13 cellular contexts compared by ENCODE assay signal in genomic region chr10:62108768-62109430, GRCh38.
DNase-seq lines count a peak whose midpoint lies in the region; ATAC-seq and TF ChIP-seq lines count a peak whose summit lies in the region.
"Had no signal": no experiment of that assay in that cellular context is flagged by ENCODE, and none has a peak within 500 bp of the region (broad histone marks: within the 10 kb centered on the region; RNA-seq: fewer than 3 reads in every experiment).

No MANE protein-coding gene starts in this region.

- no peak for DNase-seq in activated naive CD4-positive, alpha-beta T cell treated with anti-CD3 and anti-CD28 coated beads, Interleukin-2, amount 10 ng/mL, durations not matched to agents 7 days and 5 days
- DNase-seq in activated naive CD4-positive, alpha-beta T cell treated with anti-CD3 and anti-CD28 coated beads, Interleukin-2, amount 50 U/mL, for 16 hours: no peak
- DNase-seq in Jurkat, Clone E6-1 (ENCODE audit: low read depth, low spot score): peak; percentile 59
- no peak for DNase-seq in activated B cell treated with CpG ODN at 0.5 μM for 24 hours
- no peak for DNase-seq in spleen
- DNase-seq in ureter (ENCODE audit: low spot score): no peak
- DNase-seq in NCI-H446 (lab: John Stamatoyannopoulos, UW): no peak
- DNase-seq: NCI-H1417 treated with DMSO at 0.1 percent for 48 hours, NCI-H510A treated with DMSO at 0.1 percent for 48 hours, thyroid gland had no signal

- H3K4me1 Mint-ChIP-seq in activated naive CD4-positive, alpha-beta T cell treated with anti-CD3 and anti-CD28 coated beads, Interleukin-2, amount 10 ng/mL, durations not matched to agents 7 days and 5 days: peaks cover 47% of the 10 kb centered on the region
- peaks cover 76% of the 10 kb centered on the region for H3K4me1 Mint-ChIP-seq in activated B cell treated with CpG ODN at 0.5 μM for 24 hours

- peak overlapping the region in 6 of 8 donors; percentile 34 to 60 (median 46) for H3K27ac ChIP-seq in spleen
- H3K27ac ChIP-seq: thyroid gland had no signal

- no peaks in the 10 kb centered on the region for H3K27me3 ChIP-seq in spleen (replicated peaks in 1 of 7)
- H3K27me3 ChIP-seq: thyroid gland had no signal

- no peaks in the 10 kb centered on the region for H3K9me3 ChIP-seq in spleen
- H3K9me3 ChIP-seq: thyroid gland had no signal

- no peak overlapping the region for H3K4me3 Mint-ChIP-seq in activated naive CD4-positive, alpha-beta T cell treated with anti-CD3 and anti-CD28 coated beads, Interleukin-2, amount 10 ng/mL, durations not matched to agents 7 days and 5 days
- H3K4me3 Mint-ChIP-seq in activated B cell treated with CpG ODN at 0.5 μM for 24 hours: peak overlapping the region; percentile 45

- H3K27ac Mint-ChIP-seq in activated naive CD4-positive, alpha-beta T cell treated with anti-CD3 and anti-CD28 coated beads, Interleukin-2, amount 10 ng/mL, durations not matched to agents 7 days and 5 days: peak overlapping the region; percentile 76
- peak overlapping the region; percentile 87 for H3K27ac Mint-ChIP-seq in activated B cell treated with CpG ODN at 0.5 μM for 24 hours

- H3K27me3 Mint-ChIP-seq in activated naive CD4-positive, alpha-beta T cell treated with anti-CD3 and anti-CD28 coated beads, Interleukin-2, amount 10 ng/mL, durations not matched to agents 7 days and 5 days: no peaks in the 10 kb centered on the region
- no peaks in the 10 kb centered on the region for H3K27me3 Mint-ChIP-seq in activated B cell treated with CpG ODN at 0.5 μM for 24 hours

- TF ChIP-seq POLR2A in spleen (IDR thresholded peaks at IDR 0.05): no peak

- TF ChIP-seq CTCF in activated B cell treated with CpG ODN at 0.5 μM for 24 hours (IDR thresholded peaks at IDR 0.05) (no peak), spleen (IDR thresholded peaks at IDR 0.05 in 8 of 11, conservative IDR thresholded peaks at IDR 0.05 in 3 of 11) (no peak)

- POLR2A ChIA-PET in activated B cell treated with CpG ODN at 0.5 μM for 24 hours (lab: Charles Lee): interaction anchor here (0.7 to 6.3 kb wide), 14 partner anchors 25 to 208 kb away, joined by 3 to 46 read pairs (median 6); partner anchors contain the start of gene ARID5B

- H3K4me3 ChIP-seq in Jurkat, Clone E6-1 (ENCODE audit: low read length): no peak overlapping the region
- no peak overlapping the region for H3K4me3 ChIP-seq in spleen
- H3K4me3 ChIP-seq: thyroid gland had no signal

- peaks cover 13 to 68% (median 46%) of the 10 kb centered on the region in 6 donors for H3K4me1 ChIP-seq in spleen
- H3K4me1 ChIP-seq: thyroid gland had no signal

- peaks cover 4% of the 10 kb centered on the region for H3K9me3 Mint-ChIP-seq in activated naive CD4-positive, alpha-beta T cell treated with anti-CD3 and anti-CD28 coated beads, Interleukin-2, amount 10 ng/mL, durations not matched to agents 7 days and 5 days
- no peaks in the 10 kb centered on the region for H3K9me3 Mint-ChIP-seq in activated B cell treated with CpG ODN at 0.5 μM for 24 hours

- intact Hi-C loops in activated B cell treated with CpG ODN at 0.5 μM for 24 hours (cut with micrococcal nuclease): loop anchor here (1.0 to 5.0 kb wide), 2 partner anchors 26 to 167 kb away; no protein-coding TSS in a partner anchor
- intact Hi-C loops in spleen (cut with DNase I; ENCODE audit: low total_unique reads): no loop called here

- no peaks in the 10 kb centered on the region for H3K36me3 ChIP-seq in spleen
- H3K36me3 ChIP-seq: thyroid gland had no signal

- CTCF ChIA-PET in activated naive CD4-positive, alpha-beta T cell treated with anti-CD3 and anti-CD28 coated beads, Interleukin-2, amount 10 ng/mL, durations not matched to agents 7 days and 5 days (lab: Charles Lee): interaction anchor here (0.6 to 0.7 kb wide), 2 partner anchors 26 to 46 kb away, joined by 3 to 4 read pairs; no protein-coding TSS in a partner anchor
- CTCF ChIA-PET in activated B cell treated with CpG ODN at 0.5 μM for 24 hours (lab: Charles Lee): interaction anchor here (0.7 to 1.7 kb wide), 5 partner anchors 32 to 136 kb away, joined by 3 to 7 read pairs (median 4); no protein-coding TSS in a partner anchor

- peaks cover 22% of the 10 kb centered on the region for H3K36me3 Mint-ChIP-seq in activated naive CD4-positive, alpha-beta T cell treated with anti-CD3 and anti-CD28 coated beads, Interleukin-2, amount 10 ng/mL, durations not matched to agents 7 days and 5 days
- H3K36me3 Mint-ChIP-seq in activated B cell treated with CpG ODN at 0.5 μM for 24 hours (ENCODE audit: low read depth): no peaks in the 10 kb centered on the region

- ATAC-seq in activated B cell treated with CpG ODN at 0.5 μM for 24 hours (ENCODE audit: low read depth) (peak; percentile 10), HG02852 (IDR thresholded peaks at IDR 0.05; ENCODE audit: unreplicated experiment) (no peak)
- ATAC-seq: HepG2, left lobe of liver had no signal
